In genomic region chr18:63155169-63155852, GRCh38 we compare ENCODE assay signal across 1 cellular context.
TF ChIP-seq lines count a peak whose summit lies in the region.

No MANE protein-coding gene starts in this region.

TF ChIP-seq in HCT116, 20 proteins besides CTCF, POLR2A, EP300 and RAD21 (continued from another document):
- TF ChIP-seq REST (IDR thresholded peaks at IDR 0.05; ENCODE audit: low read depth) (no peak), SRF (IDR thresholded peaks at IDR 0.05; ENCODE audit: low read depth) (no peak), ATF3 (IDR thresholded peaks at IDR 0.05) (no peak), YY1 (IDR thresholded peaks at IDR 0.05; ENCODE audit: extremely low read depth, insufficient replicate concordance, low read depth, low read length) (peak; percentile 21), EZH2 (IDR thresholded peaks at IDR 0.05) (no peak), EZH2phosphoT487 (IDR thresholded peaks at IDR 0.05; ENCODE audit: borderline replicate concordance) (no peak), SIN3A (IDR thresholded peaks at IDR 0.05; ENCODE audit: low read depth) (no peak), CBX3 (IDR thresholded peaks at IDR 0.05; ENCODE audit: low read depth) (peak; percentile 56; the same call in 1 of the 2 replicates)
